Comparison of ENCODE assay signal across 11 cellular contexts in genomic region chr11:67023957-67024353, GRCh38. TPM values are rescaled to one million over a fixed set of nuclear protein-coding genes. Genes with fewer than 3 reads are reported as not detected.
DNase-seq lines count a peak whose midpoint lies in the region; ATAC-seq and TF ChIP-seq lines count a peak whose summit lies in the region.
"Had no signal": no experiment of that assay in that cellular context is flagged by ENCODE, and none has a peak within 500 bp of the region (broad histone marks: within the 10 kb centered on the region; RNA-seq: fewer than 3 reads in every experiment).

No MANE protein-coding gene starts in this region.

- H3K4me3 ChIP-seq in GM23338 (peak overlapping the region; percentile 68), iPS-11a (ENCODE audit: low read depth, low read length) (peak overlapping the region; percentile 36), skin epidermis (peak overlapping the region in 4 of 7 experiments; percentile 12 to 48 (median 31))
- H3K4me3 ChIP-seq: ovary had no signal

- no peaks in the 10 kb centered on the region for H4K20me1 ChIP-seq in GM23338 (replicated peaks; ENCODE audit: insufficient read depth)

- ATAC-seq in GM23338: peak; percentile 3; the same call in 2 of the 3 replicates
- ATAC-seq in T-cell (replicated peaks in 1 of 4): peak in 2 of 4 experiments; percentile 4 to 5
- ATAC-seq in HG03469 (IDR thresholded peaks at IDR 0.05; ENCODE audit: unreplicated experiment): no peak

- H3K9me2 ChIP-seq in GM23338 (ENCODE audit: insufficient read depth): no peaks in the 10 kb centered on the region

- peaks cover 15% of the 10 kb centered on the region; the same call in 1 of the 2 replicates for H3K4me1 ChIP-seq in GM23338 (ENCODE audit: insufficient read depth)

- peak overlapping the region; percentile 98 for H2AFZ ChIP-seq in GM23338

- TF ChIP-seq CTCF in GM23338 (conservative IDR thresholded peaks at IDR 0.05; ENCODE audit: low read depth in 2 of 2): no peak

- H3K4me1 Mint-ChIP-seq in GM23338: peaks cover 24% of the 10 kb centered on the region
- peaks cover 29 to 35% (median 29%) of the 10 kb centered on the region in 3 donors for H3K4me1 Mint-ChIP-seq in T-cell

- H3K27ac Mint-ChIP-seq in GM23338 (no peak overlapping the region), T-cell (no peak overlapping the region)

- H3F3A ChIP-seq in GM23338 (replicated peaks; ENCODE audit: low read depth): peaks cover 6% of the 10 kb centered on the region; the same call in 1 of the 2 replicates

- no peak overlapping the region for H3K27ac ChIP-seq in GM23338 (ENCODE audit: low read depth)
- no peak overlapping the region for H3K27ac ChIP-seq in skin epidermis
- H3K27ac ChIP-seq: heart right ventricle, ovary had no signal

- H3K4me2 ChIP-seq in GM23338: peak overlapping the region; percentile 89

- H3K79me2 ChIP-seq in GM23338 (replicated peaks; ENCODE audit: insufficient read depth): no peaks in the 10 kb centered on the region

- H3K27me3 ChIP-seq in GM23338 (ENCODE audit: insufficient read depth): peaks cover 35% of the 10 kb centered on the region
- H3K27me3 ChIP-seq: ovary had no signal

- CTCF ChIA-PET in T-cell (lab: Charles Lee): no interaction called here

- peaks cover 13% of the 10 kb centered on the region for H3K9me3 Mint-ChIP-seq in GM23338
- peaks cover 0 to under 1% (median 0%) of the 10 kb centered on the region in 3 donors for H3K9me3 Mint-ChIP-seq in T-cell

- POLR2A ChIA-PET in T-cell (lab: Charles Lee): no interaction called here

- H3K36me3 ChIP-seq in GM23338 (ENCODE audit: insufficient read depth): no peaks in the 10 kb centered on the region
- H3K36me3 ChIP-seq: heart right ventricle, ovary had no signal

- no peak for DNase-seq in GM23338 (ENCODE audit: low spot score)
- no peak for DNase-seq in T-cell
- no peak for DNase-seq in A172 (ENCODE audit: low spot score)
- no peak for DNase-seq in SIG-M5 treated with dmso at 0.1 percent for 504 hours (lab: John Stamatoyannopoulos, UW; ENCODE audit: unreplicated experiment)
- DNase-seq in cardiac septum (ENCODE audit: low spot score): no peak
- DNase-seq: heart right ventricle, NCI-H510A, ovary had no signal

- H3K27me3 Mint-ChIP-seq in GM23338 (ENCODE audit: insufficient read depth, low read depth, poor library complexity) (peaks cover 47% of the 10 kb centered on the region), T-cell (peaks cover 15 to 43% of the 10 kb centered on the region in 2 donors)

- intact Hi-C loops in cardiac septum (cut with DNase I): no loop called here

- H3K4me3 Mint-ChIP-seq in GM23338: peak overlapping the region; percentile 82
- H3K4me3 Mint-ChIP-seq in T-cell: peak overlapping the region; percentile 65 to 79 (median 74)

- H3K36me3 Mint-ChIP-seq in GM23338 (ENCODE audit: low read depth): peaks cover 4% of the 10 kb centered on the region; the same call in 1 of the 3 replicates
- no peaks in the 10 kb centered on the region for H3K36me3 Mint-ChIP-seq in T-cell

TF ChIP-seq in GM23338, 12 proteins besides CTCF, POLR2A, EP300 and RAD21 (continues in another document):
- TF ChIP-seq EZH2phosphoT487 (IDR thresholded peaks at IDR 0.05; ENCODE audit: unreplicated experiment) (no peak), CREB1 (CRISPR knock-in tag; IDR thresholded peaks at IDR 0.05; ENCODE audit: low read depth) (no peak), JUNB (IDR thresholded peaks at IDR 0.05; ENCODE audit: unreplicated experiment) (no peak), EZH2 (IDR thresholded peaks at IDR 0.05; ENCODE audit: low read depth, unreplicated experiment) (no peak), POLR2AphosphoS5 (IDR thresholded peaks at IDR 0.05; ENCODE audit: low read depth) (no peak), ZNF331 (CRISPR knock-in tag; IDR thresholded peaks at IDR 0.05; ENCODE audit: low read depth) (no peak), ZNF114 (CRISPR knock-in tag; IDR thresholded peaks at IDR 0.05) (no peak)
- TF ChIP-seq, protein P1, sequence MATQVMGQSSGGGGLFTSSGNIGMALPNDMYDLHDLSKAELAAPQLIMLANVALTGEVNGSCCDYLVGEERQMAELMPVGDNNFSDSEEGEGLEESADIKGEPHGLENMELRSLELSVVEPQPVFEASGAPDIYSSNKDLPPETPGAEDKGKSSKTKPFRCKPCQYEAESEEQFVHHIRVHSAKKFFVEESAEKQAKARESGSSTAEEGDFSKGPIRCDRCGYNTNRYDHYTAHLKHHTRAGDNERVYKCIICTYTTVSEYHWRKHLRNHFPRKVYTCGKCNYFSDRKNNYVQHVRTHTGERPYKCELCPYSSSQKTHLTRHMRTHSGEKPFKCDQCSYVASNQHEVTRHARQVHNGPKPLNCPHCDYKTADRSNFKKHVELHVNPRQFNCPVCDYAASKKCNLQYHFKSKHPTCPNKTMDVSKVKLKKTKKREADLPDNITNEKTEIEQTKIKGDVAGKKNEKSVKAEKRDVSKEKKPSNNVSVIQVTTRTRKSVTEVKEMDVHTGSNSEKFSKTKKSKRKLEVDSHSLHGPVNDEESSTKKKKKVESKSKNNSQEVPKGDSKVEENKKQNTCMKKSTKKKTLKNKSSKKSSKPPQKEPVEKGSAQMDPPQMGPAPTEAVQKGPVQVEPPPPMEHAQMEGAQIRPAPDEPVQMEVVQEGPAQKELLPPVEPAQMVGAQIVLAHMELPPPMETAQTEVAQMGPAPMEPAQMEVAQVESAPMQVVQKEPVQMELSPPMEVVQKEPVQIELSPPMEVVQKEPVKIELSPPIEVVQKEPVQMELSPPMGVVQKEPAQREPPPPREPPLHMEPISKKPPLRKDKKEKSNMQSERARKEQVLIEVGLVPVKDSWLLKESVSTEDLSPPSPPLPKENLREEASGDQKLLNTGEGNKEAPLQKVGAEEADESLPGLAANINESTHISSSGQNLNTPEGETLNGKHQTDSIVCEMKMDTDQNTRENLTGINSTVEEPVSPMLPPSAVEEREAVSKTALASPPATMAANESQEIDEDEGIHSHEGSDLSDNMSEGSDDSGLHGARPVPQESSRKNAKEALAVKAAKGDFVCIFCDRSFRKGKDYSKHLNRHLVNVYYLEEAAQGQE (IDR thresholded peaks at IDR 0.05; ENCODE audit: unreplicated experiment): no peak
- TF ChIP-seq, protein P2, sequence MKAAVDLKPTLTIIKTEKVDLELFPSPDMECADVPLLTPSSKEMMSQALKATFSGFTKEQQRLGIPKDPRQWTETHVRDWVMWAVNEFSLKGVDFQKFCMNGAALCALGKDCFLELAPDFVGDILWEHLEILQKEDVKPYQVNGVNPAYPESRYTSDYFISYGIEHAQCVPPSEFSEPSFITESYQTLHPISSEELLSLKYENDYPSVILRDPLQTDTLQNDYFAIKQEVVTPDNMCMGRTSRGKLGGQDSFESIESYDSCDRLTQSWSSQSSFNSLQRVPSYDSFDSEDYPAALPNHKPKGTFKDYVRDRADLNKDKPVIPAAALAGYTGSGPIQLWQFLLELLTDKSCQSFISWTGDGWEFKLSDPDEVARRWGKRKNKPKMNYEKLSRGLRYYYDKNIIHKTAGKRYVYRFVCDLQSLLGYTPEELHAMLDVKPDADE (IDR thresholded peaks at IDR 0.05): no peak

RNA-seq across cellular contexts. Expression of gene SYT12, which starts 1.0 kb away (rescaled TPM):
- total RNA-seq in GM23338 (2014; rRNA removed; shearing (Covaris generic)): 2.5 and 3.1 TPM in 2 replicates
- 0.92 TPM in 2 replicates for polyA plus RNA-seq in GM23338 (2016; fragmentation: Nextera tagmentation; extraction: Ambion mirVana)
- total RNA-seq in T-cell (under 1 TPM in 1 of 5 donors, not detected in 4; 0.20 TPM), cardiac septum (2.2 TPM)
- total RNA-seq in A172 (2014; rRNA removed; shearing (Covaris generic)): not detected in 2 replicates

RNA-seq across cellular contexts. Expression of gene RHOD, which starts 32.7 kb away (rescaled TPM):
- 16.2 and 16.7 TPM in 2 replicates for total RNA-seq in GM23338 (2014; rRNA removed; shearing (Covaris generic))
- 12.7 and 13.8 TPM in 2 replicates for polyA plus RNA-seq in GM23338 (2016; fragmentation: Nextera tagmentation; extraction: Ambion mirVana)
- total RNA-seq in T-cell (under 1 TPM in 3 of 5 donors, not detected in 2; 0.59 to 0.88 (median 0.66) TPM), cardiac septum (25.8 TPM)
- 14.6 and 22.8 TPM in 2 replicates for total RNA-seq in A172 (2014; rRNA removed; shearing (Covaris generic))

RNA-seq across cellular contexts. Expression of gene C11orf86, which starts 48.9 kb away (rescaled TPM):
- 0.21 TPM in 1 of 2 replicates, not detected in the other for total RNA-seq in GM23338 (2014; rRNA removed; shearing (Covaris generic))
- 0.73 and 0.74 TPM in 2 replicates for polyA plus RNA-seq in GM23338 (2016; fragmentation: Nextera tagmentation; extraction: Ambion mirVana)
- total RNA-seq in T-cell: not detected
- total RNA-seq in A172 (2014; rRNA removed; shearing (Covaris generic)): not detected in 2 replicates
- not detected for total RNA-seq in cardiac septum
- total RNA-seq: heart right ventricle had no signal
- polyA plus RNA-seq: heart right ventricle, ovary had no signal
